In genomic region chr6:91149246-91149645, GRCh38 we compare ENCODE assay signal across 17 cellular contexts.
"Had no signal": no experiment of that assay in that cellular context is flagged by ENCODE, and none has a peak within 500 bp of the region (broad histone marks: within the 10 kb centered on the region; RNA-seq: fewer than 3 reads in every experiment).

No MANE protein-coding gene starts in this region.

- H3K4me3 Mint-ChIP-seq: activated CD4-positive, alpha-beta memory T cell treated with anti-CD3 and anti-CD28 coated beads, Interleukin-2, amount 10 ng/mL, durations not matched to agents 7 days and 5 days; activated naive CD8-positive, alpha-beta T cell treated with anti-CD3 and anti-CD28 coated beads, Interleukin-2, amount 10 ng/mL, durations not matched to agents 7 days and 5 days; naive thymus-derived CD4-positive, alpha-beta T cell had no signal

- H3K27ac ChIP-seq: colonic mucosa, gastrocnemius medialis, heart right ventricle, neutrophil, right atrium auricular region, thyroid gland, VCaP had no signal

- H3K4me1 Mint-ChIP-seq: activated CD4-positive, alpha-beta memory T cell treated with anti-CD3 and anti-CD28 coated beads, Interleukin-2, amount 10 ng/mL, durations not matched to agents 7 days and 5 days; activated naive CD8-positive, alpha-beta T cell treated with anti-CD3 and anti-CD28 coated beads, Interleukin-2, amount 10 ng/mL, durations not matched to agents 7 days and 5 days; naive thymus-derived CD4-positive, alpha-beta T cell had no signal

- H3K4me3 ChIP-seq: colonic mucosa, gastrocnemius medialis, heart right ventricle, right atrium auricular region, thyroid gland had no signal

- H3K36me3 ChIP-seq: colonic mucosa, gastrocnemius medialis, heart right ventricle, neutrophil, right atrium auricular region, thyroid gland had no signal

- H3K27me3 Mint-ChIP-seq: activated CD4-positive, alpha-beta memory T cell treated with anti-CD3 and anti-CD28 coated beads, Interleukin-2, amount 10 ng/mL, durations not matched to agents 7 days and 5 days; activated naive CD8-positive, alpha-beta T cell treated with anti-CD3 and anti-CD28 coated beads, Interleukin-2, amount 10 ng/mL, durations not matched to agents 7 days and 5 days had no signal

- H3K36me3 Mint-ChIP-seq: activated naive CD8-positive, alpha-beta T cell treated with anti-CD3 and anti-CD28 coated beads, Interleukin-2, amount 10 ng/mL, durations not matched to agents 7 days and 5 days; naive thymus-derived CD4-positive, alpha-beta T cell had no signal

- H3K4me1 ChIP-seq: colonic mucosa, gastrocnemius medialis, heart right ventricle, right atrium auricular region, thyroid gland had no signal

- H3K9me3 Mint-ChIP-seq: activated CD4-positive, alpha-beta memory T cell treated with anti-CD3 and anti-CD28 coated beads, Interleukin-2, amount 10 ng/mL, durations not matched to agents 7 days and 5 days; activated naive CD8-positive, alpha-beta T cell treated with anti-CD3 and anti-CD28 coated beads, Interleukin-2, amount 10 ng/mL, durations not matched to agents 7 days and 5 days had no signal

- H3K27ac Mint-ChIP-seq: activated CD4-positive, alpha-beta memory T cell treated with anti-CD3 and anti-CD28 coated beads, Interleukin-2, amount 10 ng/mL, durations not matched to agents 7 days and 5 days; activated naive CD8-positive, alpha-beta T cell treated with anti-CD3 and anti-CD28 coated beads, Interleukin-2, amount 10 ng/mL, durations not matched to agents 7 days and 5 days; naive thymus-derived CD4-positive, alpha-beta T cell had no signal

- H3K9me3 ChIP-seq: colonic mucosa, gastrocnemius medialis, heart right ventricle, neutrophil, right atrium auricular region, thyroid gland had no signal

- H3K27me3 ChIP-seq: colonic mucosa, gastrocnemius medialis, neutrophil, right atrium auricular region, thyroid gland had no signal

- ATAC-seq: gastrocnemius medialis; heart right ventricle; naive thymus-derived CD4-positive, alpha-beta T cell had no signal

- DNase-seq: activated CD4-positive, alpha-beta memory T cell treated with anti-CD3 and anti-CD28 coated beads, Interleukin-2, amount 10 ng/mL, durations not matched to agents 7 days and 5 days; activated gamma-delta T cell; activated naive CD8-positive, alpha-beta T cell treated with anti-CD3 and anti-CD28 coated beads, Interleukin-2, amount 10 ng/mL, durations not matched to agents 7 days and 5 days; activated T-cell treated with anti-CD3 and anti-CD28 coated beads, Interleukin-2, amount 50 U/mL, for 48 hours; aorta; colonic mucosa; gastrocnemius medialis; heart right ventricle; kidney; naive thymus-derived CD4-positive, alpha-beta T cell; posterior cingulate gyrus; small intestine; T-helper 9 cell; thyroid gland had no signal
